Comparison of ENCODE assay signal across 8 cellular contexts in the genomic region with DNA sequence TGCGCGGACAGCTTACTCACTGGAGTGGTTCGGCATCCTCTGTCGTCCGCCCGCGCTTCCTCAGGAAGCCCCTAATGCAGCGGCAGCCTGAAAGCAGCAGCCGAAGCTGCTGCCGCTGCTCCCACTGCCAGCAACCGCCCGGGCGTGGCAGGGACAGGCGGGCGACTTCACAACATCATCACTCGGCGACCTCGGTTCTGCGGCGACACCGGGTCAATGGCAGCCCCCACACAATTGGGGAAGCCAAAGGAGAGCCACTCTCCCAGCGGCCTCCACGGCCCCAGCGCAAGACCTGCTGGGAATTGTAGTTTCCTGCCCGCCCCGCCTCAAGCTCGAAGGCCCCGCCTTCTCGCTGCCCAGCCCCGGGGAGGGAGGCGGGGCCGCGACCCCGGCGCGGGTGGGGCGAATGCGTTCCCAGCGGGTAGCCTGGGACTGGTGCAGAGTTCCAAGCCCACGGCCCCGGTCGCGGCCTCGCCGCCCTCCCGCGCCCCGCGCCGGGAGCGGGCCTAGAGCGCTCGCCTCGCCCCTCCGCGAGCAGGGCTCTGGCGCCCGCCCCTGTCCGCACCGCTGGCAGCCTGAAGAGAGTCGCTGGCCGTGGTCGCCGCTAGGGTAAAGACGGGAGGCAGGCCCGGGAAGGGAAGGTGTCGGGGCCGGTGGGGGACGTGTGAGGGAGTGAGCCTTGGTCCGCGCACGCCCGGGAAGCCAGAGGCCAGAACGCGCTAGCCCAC. TPM values are rescaled to one million over a fixed set of nuclear protein-coding genes. Genes with fewer than 3 reads are reported as not detected.
DNase-seq lines count a peak whose midpoint lies in the region; ATAC-seq and TF ChIP-seq lines count a peak whose summit lies in the region.

STRADB (plus strand) TSS at position 411 of the 728 bp plus-strand sequence. CDS start 3,101 bp downstream, outside the sequence.
A gene with protein sequence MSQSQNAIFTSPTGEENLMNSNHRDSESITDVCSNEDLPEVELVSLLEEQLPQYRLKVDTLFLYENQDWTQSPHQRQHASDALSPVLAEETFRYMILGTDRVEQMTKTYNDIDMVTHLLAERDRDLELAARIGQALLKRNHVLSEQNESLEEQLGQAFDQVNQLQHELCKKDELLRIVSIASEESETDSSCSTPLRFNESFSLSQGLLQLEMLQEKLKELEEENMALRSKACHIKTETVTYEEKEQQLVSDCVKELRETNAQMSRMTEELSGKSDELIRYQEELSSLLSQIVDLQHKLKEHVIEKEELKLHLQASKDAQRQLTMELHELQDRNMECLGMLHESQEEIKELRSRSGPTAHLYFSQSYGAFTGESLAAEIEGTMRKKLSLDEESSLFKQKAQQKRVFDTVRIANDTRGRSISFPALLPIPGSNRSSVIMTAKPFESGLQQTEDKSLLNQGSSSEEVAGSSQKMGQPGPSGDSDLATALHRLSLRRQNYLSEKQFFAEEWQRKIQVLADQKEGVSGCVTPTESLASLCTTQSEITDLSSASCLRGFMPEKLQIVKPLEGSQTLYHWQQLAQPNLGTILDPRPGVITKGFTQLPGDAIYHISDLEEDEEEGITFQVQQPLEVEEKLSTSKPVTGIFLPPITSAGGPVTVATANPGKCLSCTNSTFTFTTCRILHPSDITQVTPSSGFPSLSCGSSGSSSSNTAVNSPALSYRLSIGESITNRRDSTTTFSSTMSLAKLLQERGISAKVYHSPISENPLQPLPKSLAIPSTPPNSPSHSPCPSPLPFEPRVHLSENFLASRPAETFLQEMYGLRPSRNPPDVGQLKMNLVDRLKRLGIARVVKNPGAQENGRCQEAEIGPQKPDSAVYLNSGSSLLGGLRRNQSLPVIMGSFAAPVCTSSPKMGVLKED (minus strand): TSS at position 129 of the 728 bp plus-strand sequence. CDS start 30,951 bp downstream, outside the sequence.

- peaks cover 46% of the 10 kb centered on the region for H3K4me1 Mint-ChIP-seq in activated T-helper 2 cell treated with anti-CD3 and anti-CD28 coated beads, Interferon-gamma antibody, Interleukin-2, Interleukin-4, amounts not matched to agents 10 μg/mL and 5 μg/mL and 100 μg/mL, durations not matched to agents 14 hours and 24 hours and 36 hours (ENCODE audit: low read depth)
- peaks cover 29 to 38% of the 10 kb centered on the region in 2 donors for H3K4me1 Mint-ChIP-seq in natural killer cell

- H3K4me1 ChIP-seq in RWPE2 (ENCODE audit: insufficient read depth, poor library complexity, severe bottlenecking), result no peaks in the 10 kb centered on the region

- H3K9me3 ChIP-seq in RWPE2 (ENCODE audit: severe bottlenecking), result no peaks in the 10 kb centered on the region

- H3K36me3 ChIP-seq in RWPE2 (ENCODE audit: low read depth), result peaks cover 9% of the 10 kb centered on the region; the same call in 1 of the 2 replicates

- intact Hi-C loops in activated T-helper 2 cell treated with anti-CD3 and anti-CD28 coated beads, Interferon-gamma antibody, Interleukin-2, Interleukin-4, amounts not matched to agents 10 μg/mL and 5 μg/mL and 100 μg/mL, durations not matched to agents 14 hours and 24 hours and 36 hours (cut with micrococcal nuclease), result loop anchor here (1.0 to 5.0 kb wide), 10 partner anchors 19 to 581 kb away; partner anchors contain the start of genes ALS2, CASP10, FZD7 and HYCC2
- intact Hi-C loops in natural killer cell (cut with micrococcal nuclease), result loop anchor here (1.0 to 5.0 kb wide), 6 partner anchors 191 to 1786 kb away; partner anchors contain the start of genes CYP20A1, NIF3L1 and PPIL3

- no peaks in the 10 kb centered on the region for H3K27me3 ChIP-seq in RWPE2 (ENCODE audit: insufficient read depth, poor library complexity, severe bottlenecking)

- peak within 1 kb of the TSS; percentile 92 for H3K4me3 Mint-ChIP-seq in activated T-helper 2 cell treated with anti-CD3 and anti-CD28 coated beads, Interferon-gamma antibody, Interleukin-2, Interleukin-4, amounts not matched to agents 10 μg/mL and 5 μg/mL and 100 μg/mL, durations not matched to agents 14 hours and 24 hours and 36 hours (ENCODE audit: low read depth)
- H3K4me3 Mint-ChIP-seq in natural killer cell, result peak within 1 kb of the TSS; percentile 98

- peak within 1 kb of the TSS; percentile 91 for H3K27ac Mint-ChIP-seq in activated T-helper 2 cell treated with anti-CD3 and anti-CD28 coated beads, Interferon-gamma antibody, Interleukin-2, Interleukin-4, amounts not matched to agents 10 μg/mL and 5 μg/mL and 100 μg/mL, durations not matched to agents 14 hours and 24 hours and 36 hours
- peak within 1 kb of the TSS; percentile 95 to 99 for H3K27ac Mint-ChIP-seq in natural killer cell

- peak within 1 kb of the TSS; percentile 20 for H3K27ac ChIP-seq in RWPE2 (ENCODE audit: poor library complexity, severe bottlenecking)

- peak; percentile 93 for ATAC-seq in RWPE2 (ENCODE audit: low read depth)
- ATAC-seq in natural killer cell, result peak; percentile 93 to 98 (median 93)

- H3K9me3 Mint-ChIP-seq in activated T-helper 2 cell treated with anti-CD3 and anti-CD28 coated beads, Interferon-gamma antibody, Interleukin-2, Interleukin-4, amounts not matched to agents 10 μg/mL and 5 μg/mL and 100 μg/mL, durations not matched to agents 14 hours and 24 hours and 36 hours, result no peaks in the 10 kb centered on the region
- no peaks in the 10 kb centered on the region for H3K9me3 Mint-ChIP-seq in natural killer cell

- TF ChIP-seq CTCF in RWPE2 (IDR thresholded peaks at IDR 0.05; ENCODE audit: poor library complexity, severe bottlenecking), result peak; percentile 9
- TF ChIP-seq CTCF in fibroblast of mammary gland (conservative IDR thresholded peaks at IDR 0.05; ENCODE audit: control insufficient read depth, insufficient read depth, low read depth, low read length), result no peak
- peak; percentile 18 for TF ChIP-seq CTCF in natural killer cell (IDR thresholded peaks at IDR 0.05)

- DNase-seq in ELR (ENCODE audit: low read depth), result peak; percentile 95
- peak; percentile 91 for DNase-seq in H4 (ENCODE audit: low spot score)
- peak; percentile 97 for DNase-seq in LoVo (ENCODE audit: low spot score)
- DNase-seq in RWPE2 (ENCODE audit: low spot score), result peak; percentile 89
- DNase-seq in activated T-helper 2 cell treated with anti-CD3 and anti-CD28 coated beads, Interferon-gamma antibody, Interleukin-2, Interleukin-4, amounts not matched to agents 10 μg/mL and 5 μg/mL and 100 μg/mL, durations not matched to agents 14 hours and 24 hours and 36 hours (ENCODE audit: low spot score), result peak; percentile 95
- DNase-seq in fibroblast of mammary gland (ENCODE audit: low read depth), result peak; percentile 91
- DNase-seq in natural killer cell, result peak; percentile 92
- peak; percentile 96 for DNase-seq in stimulated activated naive CD4-positive, alpha-beta T cell treated with Interleukin-2 at 50 U/mL for 16 hours (lab: John Stamatoyannopoulos, UW)

- H3K27me3 Mint-ChIP-seq in activated T-helper 2 cell treated with anti-CD3 and anti-CD28 coated beads, Interferon-gamma antibody, Interleukin-2, Interleukin-4, amounts not matched to agents 10 μg/mL and 5 μg/mL and 100 μg/mL, durations not matched to agents 14 hours and 24 hours and 36 hours (ENCODE audit: low read depth), result peaks cover 8% of the 10 kb centered on the region
- no peaks in the 10 kb centered on the region for H3K27me3 Mint-ChIP-seq in natural killer cell (ENCODE audit: low read depth in 2 of 2)

- H3K4me3 ChIP-seq in RWPE2 (ENCODE audit: severe bottlenecking) (peak within 1 kb of the TSS; percentile 87), fibroblast of mammary gland (ENCODE audit: control insufficient read depth, low read depth, low read length) (peak within 1 kb of the TSS; percentile 90)

- H3K36me3 Mint-ChIP-seq in activated T-helper 2 cell treated with anti-CD3 and anti-CD28 coated beads, Interferon-gamma antibody, Interleukin-2, Interleukin-4, amounts not matched to agents 10 μg/mL and 5 μg/mL and 100 μg/mL, durations not matched to agents 14 hours and 24 hours and 36 hours (ENCODE audit: low read depth), result peaks cover 14% of the 10 kb centered on the region
- no peaks in the 10 kb centered on the region for H3K36me3 Mint-ChIP-seq in natural killer cell

RNA-seq across cellular contexts. Expression of gene STRADB, which starts in this region (rescaled TPM):
- 42.1 and 54.0 TPM in 2 replicates for total RNA-seq in H4 (2014; rRNA removed; shearing (Covaris generic))
- 20.7 and 23.1 TPM in 2 replicates for total RNA-seq in activated T-helper 2 cell treated with anti-CD3 and anti-CD28 coated beads, Interferon-gamma antibody, Interleukin-2, Interleukin-4, amounts not matched to agents 10 μg/mL and 5 μg/mL and 100 μg/mL, durations not matched to agents 14 hours and 24 hours and 36 hours
- 10 to 100 TPM; 11.8 to 15.3 (median 14.7) TPM for total RNA-seq in natural killer cell

RNA-seq across cellular contexts. Expression of the second gene that starts in this region (rescaled TPM):
- total RNA-seq in H4 (2014; rRNA removed; shearing (Covaris generic)), result 16.2 and 20.4 TPM in 2 replicates
- total RNA-seq in activated T-helper 2 cell treated with anti-CD3 and anti-CD28 coated beads, Interferon-gamma antibody, Interleukin-2, Interleukin-4, amounts not matched to agents 10 μg/mL and 5 μg/mL and 100 μg/mL, durations not matched to agents 14 hours and 24 hours and 36 hours, result 27.1 and 27.7 TPM in 2 replicates
- 10 to 100 TPM; 19.2 to 29.4 (median 26.2) TPM for total RNA-seq in natural killer cell

Comparison
In these comparisons a context has a peak if more than half of its experiments do, and no peak if none do; other contexts are left out.
1. Peak in every context shown above with its lines: DNase-seq, ATAC-seq, H3K4me3 ChIP-seq and H3K27ac ChIP-seq.